ENCODE assay signal across 9 cellular contexts in genomic region chr11:12889243-12889642, GRCh38.
A peak's percentile ranks its signal among the peaks of the same experiment; 100 is the strongest.
DNase-seq lines count a peak whose midpoint lies in the region; ATAC-seq and TF ChIP-seq lines count a peak whose summit lies in the region.
"Had no signal": no experiment of that assay in that cellular context is flagged by ENCODE, and none has a peak within 500 bp of the region (broad histone marks: within the 10 kb centered on the region; RNA-seq: fewer than 3 reads in every experiment).

No MANE protein-coding gene starts in this region.

- TF ChIP-seq POLR2A in gastroesophageal sphincter (IDR thresholded peaks at IDR 0.05) (no peak), prostate gland (IDR thresholded peaks at IDR 0.05) (no peak)

- CTCF ChIA-PET in activated naive CD4-positive, alpha-beta T cell treated with anti-CD3 and anti-CD28 coated beads, Interleukin-2, amount 10 ng/mL, durations not matched to agents 7 days and 5 days (lab: Charles Lee), result interaction anchor here (0.9 to 7.5 kb wide), 26 partner anchors 7 to 841 kb away, joined by 3 to 95 read pairs (median 4); no protein-coding TSS in a partner anchor

- no peaks in the 10 kb centered on the region for H3K27me3 ChIP-seq in RWPE2 (ENCODE audit: insufficient read depth, poor library complexity, severe bottlenecking)
- H3K27me3 ChIP-seq in gastroesophageal sphincter, result no peaks in the 10 kb centered on the region
- no peaks in the 10 kb centered on the region for H3K27me3 ChIP-seq in prostate gland (replicated peaks; ENCODE audit: insufficient read depth)
- H3K27me3 ChIP-seq: foreskin keratinocyte had no signal

- no peak overlapping the region for H3K4me3 Mint-ChIP-seq in activated naive CD4-positive, alpha-beta T cell treated with anti-CD3 and anti-CD28 coated beads, Interleukin-2, amount 10 ng/mL, durations not matched to agents 7 days and 5 days
- no peak overlapping the region for H3K4me3 Mint-ChIP-seq in activated T-helper 1 cell treated with anti-CD3 and anti-CD28 coated beads, Interleukin-12 subunit alpha, Interleukin-12 subunit beta, Interleukin-2, Interleukin-4 antibody, amounts not matched to agents 30 ng/mL and 10 ng/mL and 1 ng/mL, durations not matched to agents 14 hours and 24 hours and 36 hours

- no peaks in the 10 kb centered on the region for H3K36me3 Mint-ChIP-seq in activated naive CD4-positive, alpha-beta T cell treated with anti-CD3 and anti-CD28 coated beads, Interleukin-2, amount 10 ng/mL, durations not matched to agents 7 days and 5 days
- no peaks in the 10 kb centered on the region for H3K36me3 Mint-ChIP-seq in activated T-helper 1 cell treated with anti-CD3 and anti-CD28 coated beads, Interleukin-12 subunit alpha, Interleukin-12 subunit beta, Interleukin-2, Interleukin-4 antibody, amounts not matched to agents 30 ng/mL and 10 ng/mL and 1 ng/mL, durations not matched to agents 14 hours and 24 hours and 36 hours (ENCODE audit: low read depth)

- H3K4me1 ChIP-seq in RWPE2 (ENCODE audit: insufficient read depth, poor library complexity, severe bottlenecking), result peaks cover 4% of the 10 kb centered on the region
- H3K4me1 ChIP-seq in gastroesophageal sphincter, result peaks cover 0 to 67% (median 18%) of the 10 kb centered on the region in 3 donors
- no peaks in the 10 kb centered on the region for H3K4me1 ChIP-seq in prostate gland (replicated peaks)

- H3K4me3 ChIP-seq in RWPE2 (ENCODE audit: severe bottlenecking) (no peak overlapping the region), gastroesophageal sphincter (no peak overlapping the region), prostate gland (no peak overlapping the region)

- TF ChIP-seq EP300 in gastroesophageal sphincter (IDR thresholded peaks at IDR 0.05), result no peak

- no peaks in the 10 kb centered on the region for H3K9me3 ChIP-seq in RWPE2 (ENCODE audit: severe bottlenecking)
- no peaks in the 10 kb centered on the region for H3K9me3 ChIP-seq in gastroesophageal sphincter
- H3K9me3 ChIP-seq in prostate gland, result no peaks in the 10 kb centered on the region

- peak; percentile 62 for DNase-seq in CD1c-positive myeloid dendritic cell (ENCODE audit: extremely low spot score)
- DNase-seq in RWPE2 (ENCODE audit: low spot score), result no peak
- no peak for DNase-seq in prostate gland (ENCODE audit: low spot score)
- DNase-seq in dermis blood vessel endothelial cell, result no peak
- DNase-seq in T1000 (lab: John Stamatoyannopoulos, UW), result no peak
- no peak for DNase-seq in activated naive CD4-positive, alpha-beta T cell treated with anti-CD3 and anti-CD28 coated beads, Interleukin-2, amount 10 ng/mL, durations not matched to agents 7 days and 5 days
- no peak for DNase-seq in activated T-helper 1 cell treated with anti-CD3 and anti-CD28 coated beads, Interleukin-12 subunit alpha, Interleukin-12 subunit beta, Interleukin-2, Interleukin-4 antibody, amounts not matched to agents 30 ng/mL and 10 ng/mL and 1 ng/mL, durations not matched to agents 14 hours and 24 hours and 36 hours (ENCODE audit: low spot score)

- 42% methylated on average over 2 of the region's 5 CpGs; no CpG with 5 or more reads in 1 of the 2 donors for WGBS in gastroesophageal sphincter (ENCODE audit: low coverage in 1 of 2), 2 donors
- WGBS in prostate gland, result 56% methylated on average over 5 of the region's 5 CpGs

- H3K27ac ChIP-seq in RWPE2 (ENCODE audit: poor library complexity, severe bottlenecking) (peak overlapping the region; percentile 1), gastroesophageal sphincter (peak overlapping the region; percentile 4 to 80 (median 75)), prostate gland (peak overlapping the region; percentile 41 to 49)
- H3K27ac ChIP-seq: foreskin keratinocyte had no signal

- no peaks in the 10 kb centered on the region for H3K9me3 Mint-ChIP-seq in activated naive CD4-positive, alpha-beta T cell treated with anti-CD3 and anti-CD28 coated beads, Interleukin-2, amount 10 ng/mL, durations not matched to agents 7 days and 5 days
- no peaks in the 10 kb centered on the region for H3K9me3 Mint-ChIP-seq in activated T-helper 1 cell treated with anti-CD3 and anti-CD28 coated beads, Interleukin-12 subunit alpha, Interleukin-12 subunit beta, Interleukin-2, Interleukin-4 antibody, amounts not matched to agents 30 ng/mL and 10 ng/mL and 1 ng/mL, durations not matched to agents 14 hours and 24 hours and 36 hours

- peaks cover 82% of the 10 kb centered on the region for H3K36me3 ChIP-seq in RWPE2 (ENCODE audit: low read depth)
- peaks cover 0 to 7% of the 10 kb centered on the region in 2 donors for H3K36me3 ChIP-seq in gastroesophageal sphincter
- H3K36me3 ChIP-seq in prostate gland, result no peaks in the 10 kb centered on the region

- H3K27ac Mint-ChIP-seq in activated naive CD4-positive, alpha-beta T cell treated with anti-CD3 and anti-CD28 coated beads, Interleukin-2, amount 10 ng/mL, durations not matched to agents 7 days and 5 days, result no peak overlapping the region
- no peak overlapping the region for H3K27ac Mint-ChIP-seq in activated T-helper 1 cell treated with anti-CD3 and anti-CD28 coated beads, Interleukin-12 subunit alpha, Interleukin-12 subunit beta, Interleukin-2, Interleukin-4 antibody, amounts not matched to agents 30 ng/mL and 10 ng/mL and 1 ng/mL, durations not matched to agents 14 hours and 24 hours and 36 hours

- H3K4me1 Mint-ChIP-seq in activated naive CD4-positive, alpha-beta T cell treated with anti-CD3 and anti-CD28 coated beads, Interleukin-2, amount 10 ng/mL, durations not matched to agents 7 days and 5 days, result no peaks in the 10 kb centered on the region
- no peaks in the 10 kb centered on the region for H3K4me1 Mint-ChIP-seq in activated T-helper 1 cell treated with anti-CD3 and anti-CD28 coated beads, Interleukin-12 subunit alpha, Interleukin-12 subunit beta, Interleukin-2, Interleukin-4 antibody, amounts not matched to agents 30 ng/mL and 10 ng/mL and 1 ng/mL, durations not matched to agents 14 hours and 24 hours and 36 hours (ENCODE audit: low read depth)

- intact Hi-C loops in prostate gland (cut with DNase I), result loop anchor here (10.0 kb wide), 1 partner anchor 404 kb away; no protein-coding TSS in a partner anchor
- intact Hi-C loops in activated T-helper 1 cell treated with anti-CD3 and anti-CD28 coated beads, Interleukin-12 subunit alpha, Interleukin-12 subunit beta, Interleukin-2, Interleukin-4 antibody, amounts not matched to agents 30 ng/mL and 10 ng/mL and 1 ng/mL, durations not matched to agents 14 hours and 24 hours and 36 hours (cut with micrococcal nuclease), result no loop called here

- ATAC-seq in RWPE2 (ENCODE audit: low read depth) (peak; percentile 12; the same call in 1 of the 3 replicates), gastroesophageal sphincter (peak; percentile 66)

- no peak for TF ChIP-seq CTCF in RWPE2 (IDR thresholded peaks at IDR 0.05; ENCODE audit: poor library complexity, severe bottlenecking)
- TF ChIP-seq CTCF in gastroesophageal sphincter (IDR thresholded peaks at IDR 0.05), result no peak
- TF ChIP-seq CTCF in prostate gland (IDR thresholded peaks at IDR 0.05), result no peak

- H3K27me3 Mint-ChIP-seq in activated naive CD4-positive, alpha-beta T cell treated with anti-CD3 and anti-CD28 coated beads, Interleukin-2, amount 10 ng/mL, durations not matched to agents 7 days and 5 days, result peaks cover 15% of the 10 kb centered on the region
- peaks cover 12% of the 10 kb centered on the region for H3K27me3 Mint-ChIP-seq in activated T-helper 1 cell treated with anti-CD3 and anti-CD28 coated beads, Interleukin-12 subunit alpha, Interleukin-12 subunit beta, Interleukin-2, Interleukin-4 antibody, amounts not matched to agents 30 ng/mL and 10 ng/mL and 1 ng/mL, durations not matched to agents 14 hours and 24 hours and 36 hours (ENCODE audit: insufficient read depth)

Comparison
In these comparisons a context has a peak if more than half of its experiments do, and no peak if none do; other contexts are left out.
1. H3K27ac ChIP-seq: peak in every context shown above with its lines; median percentile 75 in gastroesophageal sphincter; 45 in prostate gland; 1 in RWPE2.